ENCODE assay signal across 8 cellular contexts in the genomic region with DNA sequence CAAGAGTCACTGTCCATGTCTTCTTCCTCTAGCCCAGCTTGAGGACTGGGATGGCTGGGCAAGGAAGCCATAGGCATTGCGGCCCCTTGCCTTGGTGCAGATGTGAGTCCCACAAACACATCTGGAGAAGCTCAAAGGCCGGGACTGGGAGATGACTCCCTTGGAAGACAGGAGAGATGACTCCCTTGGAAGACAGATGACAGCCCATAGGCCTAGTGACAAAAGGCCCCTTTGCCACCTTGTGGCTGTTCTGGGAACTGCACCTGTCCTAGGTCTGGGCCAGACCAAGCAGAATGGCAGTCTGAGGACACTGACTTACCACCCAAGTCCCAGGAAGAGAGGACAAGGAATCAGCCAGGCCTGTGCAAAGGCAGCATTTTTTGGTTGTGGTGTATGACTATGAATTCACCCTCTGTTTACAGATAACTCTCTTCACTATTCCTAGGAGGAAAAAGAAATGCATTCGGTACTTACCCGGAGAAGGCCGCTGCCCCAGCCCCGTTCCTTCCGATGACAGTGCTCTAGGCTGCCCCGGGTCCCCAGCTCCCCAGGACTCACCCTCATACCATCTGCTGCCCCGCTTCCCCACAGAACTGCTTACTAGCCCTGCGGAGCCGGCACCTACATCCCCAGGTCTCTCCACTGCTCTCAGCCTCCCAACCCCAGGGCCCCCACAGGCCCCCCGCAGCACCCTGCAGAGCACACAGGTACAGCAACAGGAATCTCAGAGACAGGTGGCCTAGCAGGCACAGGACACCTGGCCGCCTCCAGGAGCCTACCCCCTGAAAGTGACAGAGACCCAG. TPM values are rescaled to one million over a fixed set of nuclear protein-coding genes. Genes with fewer than 3 reads are reported as not detected.
DNase-seq lines count a peak whose midpoint lies in the region; ATAC-seq and TF ChIP-seq lines count a peak whose summit lies in the region.

No MANE protein-coding gene starts in this region.

- H3K9ac ChIP-seq in KMS-11, result no peak overlapping the region

- H4K20me1 ChIP-seq in KMS-11 (ENCODE audit: insufficient read depth), result no peaks in the 10 kb centered on the region

- H3K9me3 ChIP-seq in cardiac muscle cell (ENCODE audit: low read depth) (no peaks in the 10 kb centered on the region), prostate gland (no peaks in the 10 kb centered on the region), aorta (ENCODE audit: control insufficient read depth, low read length) (no peaks in the 10 kb centered on the region)

- H3K4me2 ChIP-seq in KMS-11, result no peak overlapping the region

- H3K36me3 Mint-ChIP-seq in CD14-positive monocyte, result peaks cover 54 to 69% of the 10 kb centered on the region in 2 donors
- no peaks in the 10 kb centered on the region for H3K36me3 Mint-ChIP-seq in activated naive CD8-positive, alpha-beta T cell

- intact Hi-C loops in CD14-positive monocyte (cut with micrococcal nuclease), result no loop called here
- intact Hi-C loops in prostate gland (cut with DNase I), result loop anchor here (2.0 kb wide), 1 partner anchor 105 kb away; no protein-coding TSS in a partner anchor
- intact Hi-C loops in aorta (cut with DNase I), result loop anchor here in 1 of 2 donors (10.0 kb wide), 1 partner anchor 1031 kb away; no protein-coding TSS in a partner anchor

- ATAC-seq in GM19025 (IDR thresholded peaks at IDR 0.05; ENCODE audit: low read depth, unreplicated experiment) (peak; percentile 75), aorta (ENCODE audit: low FRiP score) (peak; percentile 77)

- H3K4me3 ChIP-seq in KMS-11 (IDR thresholded peaks at IDR 0.05; ENCODE audit: insufficient read depth, low read depth, low read length) (no peak overlapping the region), cardiac muscle cell (no peak overlapping the region), prostate gland (no peak overlapping the region), aorta (ENCODE audit: low read length in 2 of 2) (no peak overlapping the region)

- H3K27me3 Mint-ChIP-seq in CD14-positive monocyte (ENCODE audit: low read depth in 3 of 3), result peaks cover 0 to 5% (median 0%) of the 10 kb centered on the region in 3 donors
- no peaks in the 10 kb centered on the region for H3K27me3 Mint-ChIP-seq in activated naive CD8-positive, alpha-beta T cell

- H3K27ac ChIP-seq in KMS-11 (no peak overlapping the region), cardiac muscle cell (peak overlapping the region; percentile 51), prostate gland (no peak overlapping the region), aorta (ENCODE audit: low read depth in 1 of 2, low read length in 2 of 2) (no peak overlapping the region)

- H3K4me1 ChIP-seq in KMS-11 (ENCODE audit: low read depth, poor library complexity, severe bottlenecking), result peaks cover 1% of the 10 kb centered on the region
- no peaks in the 10 kb centered on the region for H3K4me1 ChIP-seq in cardiac muscle cell (ENCODE audit: low read depth)
- peaks cover 7% of the 10 kb centered on the region for H3K4me1 ChIP-seq in prostate gland (replicated peaks)
- H3K4me1 ChIP-seq in aorta (ENCODE audit: control insufficient read depth in 1 of 2, insufficient read depth in 2 of 2, low read length in 2 of 2), result no peaks in the 10 kb centered on the region

- H3K36me3 ChIP-seq in KMS-11 (ENCODE audit: insufficient read depth), result no peaks in the 10 kb centered on the region
- H3K36me3 ChIP-seq in cardiac muscle cell, result peaks cover 19% of the 10 kb centered on the region
- peaks cover 0 to 6% of the 10 kb centered on the region in 2 donors for H3K36me3 ChIP-seq in prostate gland
- H3K36me3 ChIP-seq in aorta (ENCODE audit: control insufficient read depth in 1 of 2, insufficient read depth in 2 of 2, low read length in 1 of 2), result peaks cover 3 to 6% of the 10 kb centered on the region in 2 donors

- H3K4me1 Mint-ChIP-seq in CD14-positive monocyte, result peaks cover 9% of the 10 kb centered on the region
- H3K4me1 Mint-ChIP-seq in activated naive CD8-positive, alpha-beta T cell (ENCODE audit: low read depth), result peaks cover 46% of the 10 kb centered on the region

- no peak overlapping the region for H2AFZ ChIP-seq in KMS-11 (ENCODE audit: low read depth)

- DNase-seq in CD14-positive monocyte (ENCODE audit: low spot score), result no peak
- peak; percentile 32 to 74 for DNase-seq in SW 1271 (lab: John Stamatoyannopoulos, UW)
- DNase-seq in cardiac muscle cell (ENCODE audit: low read depth in 1 of 2, low spot score in 1 of 2), result peak; percentile 71 to 81
- peak; percentile 74 for DNase-seq in prostate gland (ENCODE audit: low spot score)
- peak; percentile 82 to 91 for DNase-seq in aorta

- peak overlapping the region in 1 of 7 donors; percentile 32 for H3K27ac Mint-ChIP-seq in CD14-positive monocyte
- peak overlapping the region; percentile 77 for H3K27ac Mint-ChIP-seq in activated naive CD8-positive, alpha-beta T cell

- no peak for TF ChIP-seq POLR2A in prostate gland (IDR thresholded peaks at IDR 0.05)

- no peaks in the 10 kb centered on the region for H3K9me3 Mint-ChIP-seq in CD14-positive monocyte
- H3K9me3 Mint-ChIP-seq in activated naive CD8-positive, alpha-beta T cell (ENCODE audit: low read depth), result no peaks in the 10 kb centered on the region

- no peaks in the 10 kb centered on the region for H3K27me3 ChIP-seq in KMS-11 (ENCODE audit: insufficient read depth, low read depth)
- no peaks in the 10 kb centered on the region for H3K27me3 ChIP-seq in cardiac muscle cell
- H3K27me3 ChIP-seq in prostate gland (replicated peaks; ENCODE audit: insufficient read depth), result no peaks in the 10 kb centered on the region
- H3K27me3 ChIP-seq in aorta (ENCODE audit: control insufficient read depth in 1 of 2, insufficient read depth in 2 of 2, low read length in 1 of 2), result no peaks in the 10 kb centered on the region

- peaks cover 4% of the 10 kb centered on the region; the same call in 1 of the 2 replicates for H3K79me2 ChIP-seq in KMS-11 (ENCODE audit: insufficient read depth, low read depth)

- H3K4me3 Mint-ChIP-seq in CD14-positive monocyte, result no peak overlapping the region
- no peak overlapping the region for H3K4me3 Mint-ChIP-seq in activated naive CD8-positive, alpha-beta T cell

- peak; percentile 99 for TF ChIP-seq CTCF in CD14-positive monocyte (IDR thresholded peaks at IDR 0.05)
- peak; percentile 95 for TF ChIP-seq CTCF in KMS-11 (conservative IDR thresholded peaks at IDR 0.05; ENCODE audit: low read depth, low read length)
- peak; percentile 86 for TF ChIP-seq CTCF in cardiac muscle cell (IDR thresholded peaks at IDR 0.05; ENCODE audit: low read depth, low read length)
- peak; percentile 88 to 93 (median 90) for TF ChIP-seq CTCF in prostate gland (IDR thresholded peaks at IDR 0.05)

- 88% methylated on average over 13 of the region's 13 CpGs for WGBS in prostate gland
- WGBS in aorta, 2 donors, result 86 to 88% methylated on average over 13 of the region's 13 CpGs

RNA-seq across cellular contexts. Expression of a gene that starts 30.8 kb away (rescaled TPM):
- polyA plus RNA-seq in CD14-positive monocyte (100 to 1,000 TPM; 735 to 787 TPM), cardiac muscle cell (1,274 and 1,444 TPM in 2 replicates), aorta (1,000 to 10,000 TPM in 1 of 2 donors, 100 to 1,000 TPM in 1; 695 to 1,152 TPM)
- total RNA-seq in cardiac muscle cell (301 and 517 TPM in 2 replicates), prostate gland (100 to 1,000 TPM; 343 to 391 TPM), aorta (100 to 1,000 TPM; 304 to 330 TPM)

RNA-seq across cellular contexts. Expression of a gene that starts 31.5 kb away (rescaled TPM):
- polyA plus RNA-seq in CD14-positive monocyte (under 1 TPM; 0.83 to 0.84 TPM), cardiac muscle cell (6.8 and 12.0 TPM in 2 replicates), aorta (1 to 10 TPM in 1 of 2 donors, under 1 TPM in 1; 0.54 to 2.8 TPM)
- total RNA-seq in cardiac muscle cell (12.7 and 28.9 TPM in 2 replicates), prostate gland (1 to 10 TPM; 8.1 to 9.8 TPM), aorta (1 to 10 TPM; 1.6 to 4.4 TPM)
